ENCODE assay signal across 23 cellular contexts in genomic region chr2:16466133-16466820, GRCh38.
"Had no signal": no experiment of that assay in that cellular context is flagged by ENCODE, and none has a peak within 500 bp of the region (broad histone marks: within the 10 kb centered on the region; RNA-seq: fewer than 3 reads in every experiment).

No MANE protein-coding gene starts in this region.

- H3K4me1 Mint-ChIP-seq: naive thymus-derived CD8-positive, alpha-beta T cell; stimulated activated naive B cell treated with anti-CD40 and anti-IgM and Interleukin-4, amounts not matched to agents 10 μg/mL and 1 μg/mL and 100 μg/mL, for 72 hours had no signal

- H3K9me3 ChIP-seq: neutrophil, pancreas, right lobe of liver, thoracic aorta, tibial nerve, upper lobe of left lung, uterus had no signal

- H3K4me1 ChIP-seq: pancreas, tibial nerve, upper lobe of left lung, uterus had no signal

- H3K27ac Mint-ChIP-seq: naive thymus-derived CD8-positive, alpha-beta T cell; nephron progenitor cell; stimulated activated naive B cell treated with anti-CD40 and anti-IgM and Interleukin-4, amounts not matched to agents 10 μg/mL and 1 μg/mL and 100 μg/mL, for 72 hours; stimulated activated naive CD8-positive, alpha-beta T cell treated with anti-CD3 and anti-CD28 coated beads, Interleukin-15, Interleukin-2, amounts not matched to agents 100 ng/mL and 50 ng/mL, for 24 hours had no signal

- H3K36me3 ChIP-seq: neutrophil, pancreas, right lobe of liver, thoracic aorta, tibial nerve, upper lobe of left lung, uterus had no signal

- ATAC-seq: left lobe of liver; naive thymus-derived CD8-positive, alpha-beta T cell; pancreas; right lobe of liver; stimulated activated naive B cell treated with anti-CD40 and anti-IgM and Interleukin-4, amounts not matched to agents 10 μg/mL and 1 μg/mL and 100 μg/mL, for 72 hours had no signal

- H3K4me3 ChIP-seq: coronary artery, lung, pancreas, right lobe of liver, thoracic aorta, tibial nerve, upper lobe of left lung, uterus had no signal

- H3K9me3 Mint-ChIP-seq: naive thymus-derived CD8-positive, alpha-beta T cell; nephron progenitor cell; stimulated activated naive B cell treated with anti-CD40 and anti-IgM and Interleukin-4, amounts not matched to agents 10 μg/mL and 1 μg/mL and 100 μg/mL, for 72 hours; stimulated activated naive CD8-positive, alpha-beta T cell treated with anti-CD3 and anti-CD28 coated beads, Interleukin-15, Interleukin-2, amounts not matched to agents 100 ng/mL and 50 ng/mL, for 24 hours had no signal

- H3K27ac ChIP-seq: coronary artery, neutrophil, pancreas, right lobe of liver, thoracic aorta, tibial nerve, upper lobe of left lung, uterus had no signal

- H3K4me3 Mint-ChIP-seq: naive thymus-derived CD8-positive, alpha-beta T cell; nephron progenitor cell; stimulated activated naive B cell treated with anti-CD40 and anti-IgM and Interleukin-4, amounts not matched to agents 10 μg/mL and 1 μg/mL and 100 μg/mL, for 72 hours; stimulated activated naive CD8-positive, alpha-beta T cell treated with anti-CD3 and anti-CD28 coated beads, Interleukin-15, Interleukin-2, amounts not matched to agents 100 ng/mL and 50 ng/mL, for 24 hours had no signal

- H3K27me3 ChIP-seq: neutrophil, pancreas, right lobe of liver, tibial nerve, upper lobe of left lung, uterus had no signal

- H3K36me3 Mint-ChIP-seq: naive thymus-derived CD8-positive, alpha-beta T cell; stimulated activated naive B cell treated with anti-CD40 and anti-IgM and Interleukin-4, amounts not matched to agents 10 μg/mL and 1 μg/mL and 100 μg/mL, for 72 hours had no signal

- DNase-seq: dermis blood vessel endothelial cell; effector memory CD4-positive, alpha-beta T cell; erythroblast; head of caudate nucleus; kidney; mesenchymal stem cell; naive thymus-derived CD8-positive, alpha-beta T cell; nephron progenitor cell; pancreas; right lobe of liver; small intestine; stimulated activated CD4-positive, alpha-beta T cell treated with anti-CD3 and anti-CD28 coated beads, Interleukin-15, amount 100 ng/mL, for 24 hours; stimulated activated CD4-positive, alpha-beta T cell treated with anti-CD3 and anti-CD28 coated beads, Interleukin-2, amount 100 ng/mL, for 48 hours; stimulated activated naive B cell treated with anti-CD40 and anti-IgM and Interleukin-4, amounts not matched to agents 10 μg/mL and 1 μg/mL and 100 μg/mL, for 72 hours; upper lobe of left lung; uterus had no signal
